8 cellular contexts compared by ENCODE assay signal in the genomic region with DNA sequence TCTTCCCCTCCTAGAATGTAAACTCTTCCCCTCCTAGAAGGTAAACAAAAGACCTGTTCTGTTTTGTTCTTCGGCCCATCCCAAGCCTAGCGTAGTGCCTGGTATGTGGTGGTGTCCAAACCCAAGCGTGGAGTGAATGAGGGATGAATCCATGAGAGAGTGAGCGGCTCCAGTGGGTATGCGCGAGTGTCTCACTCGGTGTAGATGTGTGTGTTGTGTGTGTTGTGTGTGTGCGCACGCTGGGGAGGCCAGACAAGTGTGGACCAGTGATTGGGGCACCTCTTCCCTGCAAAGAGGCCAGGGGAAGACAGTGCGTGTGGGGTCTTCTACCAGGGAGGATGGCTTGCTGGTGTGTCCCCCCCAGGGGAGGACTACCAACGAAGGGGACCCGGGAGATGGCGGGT. TPM values are rescaled to one million over a fixed set of nuclear protein-coding genes. Genes with fewer than 3 reads are reported as not detected.
DNase-seq lines count a peak whose midpoint lies in the region; ATAC-seq, FAIRE-seq and TF ChIP-seq lines count a peak whose summit lies in the region.

No MANE protein-coding gene starts in this region.

- TF ChIP-seq EP300 in gastroesophageal sphincter (IDR thresholded peaks at IDR 0.05): no peak

- no peaks in the 10 kb centered on the region for H3K36me3 Mint-ChIP-seq in CD4-positive, alpha-beta T cell (ENCODE audit: low read depth)
- H3K36me3 Mint-ChIP-seq in T-cell (no peaks in the 10 kb centered on the region), progenitor cell of endocrine pancreas (ENCODE audit: insufficient read depth) (no peaks in the 10 kb centered on the region)

- CTCF ChIA-PET in CD4-positive, alpha-beta T cell (lab: Charles Lee): no interaction called here
- CTCF ChIA-PET in T-cell (lab: Charles Lee): no interaction called here
- CTCF ChIA-PET in GM10248 (lab: Yijun Ruan, JAX): interaction anchor here (0.9 kb wide), 1 partner anchor 15 kb away, joined by 3 read pairs; no protein-coding TSS in a partner anchor

- H3K27me3 Mint-ChIP-seq in CD4-positive, alpha-beta T cell: peaks cover 86% of the 10 kb centered on the region
- peaks cover 62 to 74% of the 10 kb centered on the region in 2 donors for H3K27me3 Mint-ChIP-seq in T-cell
- no peaks in the 10 kb centered on the region for H3K27me3 Mint-ChIP-seq in progenitor cell of endocrine pancreas

- H3K27ac Mint-ChIP-seq in CD4-positive, alpha-beta T cell: no peak overlapping the region
- peak overlapping the region in 1 of 2 donors; percentile 53 for H3K27ac Mint-ChIP-seq in T-cell
- peak overlapping the region; percentile 97 for H3K27ac Mint-ChIP-seq in progenitor cell of endocrine pancreas

- POLR2A ChIA-PET in CD4-positive, alpha-beta T cell (lab: Charles Lee): no interaction called here
- POLR2A ChIA-PET in T-cell (lab: Charles Lee) (no interaction called here), GM10248 (lab: Yijun Ruan, JAX) (no interaction called here)

- peaks cover 8% of the 10 kb centered on the region for H3K9me3 ChIP-seq in CD4-positive, alpha-beta T cell (ENCODE audit: control insufficient read depth, low read length)
- no peaks in the 10 kb centered on the region for H3K9me3 ChIP-seq in gastroesophageal sphincter

- peak in 1 of 2 donors; percentile 5 for TF ChIP-seq POLR2A in gastroesophageal sphincter (IDR thresholded peaks at IDR 0.05)
- TF ChIP-seq POLR2A in H54 (IDR thresholded peaks at IDR 0.05; ENCODE audit: low read depth, low read length): no peak

- no peak for ATAC-seq in CD4-positive, alpha-beta T cell (ENCODE audit: poor library complexity)
- ATAC-seq in T-cell (replicated peaks in 1 of 4) (no peak), gastroesophageal sphincter (no peak), HG02885 (IDR thresholded peaks at IDR 0.05; ENCODE audit: poor library complexity, unreplicated experiment) (no peak), GM21447 (IDR thresholded peaks at IDR 0.05; ENCODE audit: unreplicated experiment) (no peak)

- H3K27ac ChIP-seq in CD4-positive, alpha-beta T cell (ENCODE audit: low read depth, low read length): no peak overlapping the region
- peak overlapping the region in 3 of 4 donors; percentile 81 to 86 (median 84) for H3K27ac ChIP-seq in gastroesophageal sphincter

- peak overlapping the region; percentile 57 for H3K4me3 Mint-ChIP-seq in CD4-positive, alpha-beta T cell
- peak overlapping the region; percentile 35 to 71 (median 47) for H3K4me3 Mint-ChIP-seq in T-cell
- H3K4me3 Mint-ChIP-seq in progenitor cell of endocrine pancreas (ENCODE audit: low read depth): peak overlapping the region; percentile 80

- H3K4me3 ChIP-seq in gastroesophageal sphincter: peak overlapping the region; percentile 58 to 73

- H3K4me1 Mint-ChIP-seq in CD4-positive, alpha-beta T cell (ENCODE audit: low read depth): peaks cover 11% of the 10 kb centered on the region
- H3K4me1 Mint-ChIP-seq in T-cell: peaks cover 13 to 16% (median 13%) of the 10 kb centered on the region in 3 donors
- H3K4me1 Mint-ChIP-seq in progenitor cell of endocrine pancreas (ENCODE audit: low read depth): peaks cover 22% of the 10 kb centered on the region

- WGBS in gastroesophageal sphincter (ENCODE audit: low coverage in 1 of 2), 2 donors: 29% methylated on average over 5 of the region's 13 CpGs; no CpG with 5 or more reads in 1 of the 2 donors

- H3K9me3 Mint-ChIP-seq in CD4-positive, alpha-beta T cell: peaks cover 3% of the 10 kb centered on the region
- H3K9me3 Mint-ChIP-seq in T-cell (peaks cover 0 to 10% (median 8%) of the 10 kb centered on the region in 3 donors), progenitor cell of endocrine pancreas (ENCODE audit: low read depth) (peaks cover 3% of the 10 kb centered on the region)

- H3K36me3 ChIP-seq in gastroesophageal sphincter: no peaks in the 10 kb centered on the region

- FAIRE-seq in H54 (lab: Jason Lieb, UNC): no peak

- no peak for DNase-seq in CD4-positive, alpha-beta T cell
- DNase-seq in T-cell: no peak
- no peak for DNase-seq in progenitor cell of endocrine pancreas (ENCODE audit: low spot score, unreplicated experiment)
- no peak for DNase-seq in GM10248 (ENCODE audit: extremely low spot score)
- DNase-seq in H54 (ENCODE audit: insufficient read length, low spot score): no peak

- H3K27me3 ChIP-seq in CD4-positive, alpha-beta T cell (ENCODE audit: control insufficient read depth, insufficient read depth, low read length): peaks cover 65% of the 10 kb centered on the region
- H3K27me3 ChIP-seq in gastroesophageal sphincter: no peaks in the 10 kb centered on the region

- peaks cover 0 to 43% (median 4%) of the 10 kb centered on the region in 3 donors for H3K4me1 ChIP-seq in gastroesophageal sphincter

- intact Hi-C loops in CD4-positive, alpha-beta T cell (cut with DNase I, micrococcal nuclease): no loop called here

- TF ChIP-seq CTCF in CD4-positive, alpha-beta T cell (IDR thresholded peaks at IDR 0.05): no peak
- TF ChIP-seq CTCF in gastroesophageal sphincter (IDR thresholded peaks at IDR 0.05) (no peak), progenitor cell of endocrine pancreas (IDR thresholded peaks at IDR 0.05; ENCODE audit: unreplicated experiment) (no peak), GM10248 (IDR thresholded peaks at IDR 0.05; ENCODE audit: control extremely low read depth, extremely low read depth, low read depth, missing control alignments) (no peak)

RNA-seq across cellular contexts. Expression of a gene that starts 0.4 kb away (rescaled TPM):
- total RNA-seq in CD4-positive, alpha-beta T cell: not detected
- total RNA-seq in T-cell: under 1 TPM in 3 of 5 donors, not detected in 2; 0.07 to 0.54 (median 0.09) TPM
- 10 to 100 TPM in 3 of 4 donors, 1 to 10 TPM in 1; 10.0 to 20.1 (median 11.5) TPM for total RNA-seq in gastroesophageal sphincter
- total RNA-seq in progenitor cell of endocrine pancreas: 16.1 and 16.6 TPM in 2 replicates

RNA-seq across cellular contexts. Expression of a gene that starts 19.8 kb away (rescaled TPM):
- 1 to 10 TPM; 3.9 to 4.5 TPM for total RNA-seq in CD4-positive, alpha-beta T cell
- total RNA-seq in T-cell (10 to 100 TPM in 3 of 5 donors, 1 to 10 TPM in 2; 5.8 to 23.2 (median 21.9) TPM), gastroesophageal sphincter (10 to 100 TPM; 14.6 to 21.3 (median 18.7) TPM), progenitor cell of endocrine pancreas (11.1 and 11.5 TPM in 2 replicates)

RNA-seq across cellular contexts. Expression of a gene that starts 57.8 kb away (rescaled TPM):
- total RNA-seq in CD4-positive, alpha-beta T cell: under 1 TPM in 1 of 2 experiments, not detected in 1; 0.28 TPM
- under 1 TPM in 4 of 5 donors, not detected in 1; 0.16 to 0.49 (median 0.33) TPM for total RNA-seq in T-cell
- 1 to 10 TPM in 1 of 4 donors, under 1 TPM in 3; 0.62 to 1.6 (median 0.80) TPM for total RNA-seq in gastroesophageal sphincter
- 2.9 and 5.0 TPM in 2 replicates for total RNA-seq in progenitor cell of endocrine pancreas

Comparison
In these comparisons a context has a peak if more than half of its experiments do, and no peak if none do; other contexts are left out.
1. RNA of a gene that starts 0.4 kb away (total RNA-seq): 16.1 to 16.6 TPM in progenitor cell of endocrine pancreas and 10.0 to 20.1 TPM in gastroesophageal sphincter; 0.07 to 0.54 TPM in T-cell and not detected in CD4-positive, alpha-beta T cell; every median in the first group is over 4 times any median in the second.
2. Peak in every context shown above with its lines, with median percentiles within 50 percentile points of each other: H3K4me3 Mint-ChIP-seq.